ENCODE assay signal across 21 cellular contexts in the genomic region with DNA sequence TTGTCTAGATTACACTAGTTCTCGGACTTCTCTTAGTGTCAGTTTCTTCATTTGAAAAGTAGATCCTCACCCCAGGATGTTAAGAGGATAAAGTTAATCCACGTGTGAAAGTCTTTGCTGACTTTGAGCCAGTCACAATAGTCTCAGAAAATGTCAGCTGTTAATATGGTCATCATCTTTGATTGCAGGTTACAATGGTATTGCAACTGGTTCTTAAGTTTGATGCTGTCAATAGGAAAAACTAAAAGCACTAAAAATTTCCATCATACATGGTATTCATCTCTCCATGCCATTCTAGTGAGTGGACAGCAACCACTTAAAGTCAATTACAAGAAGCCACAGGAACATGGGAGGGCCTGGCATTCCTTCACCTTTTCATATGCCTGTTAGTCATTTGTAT.
"Had no signal": no experiment of that assay in that cellular context is flagged by ENCODE, and none has a peak within 500 bp of the region (broad histone marks: within the 10 kb centered on the region; RNA-seq: fewer than 3 reads in every experiment).

No MANE protein-coding gene starts in this region.

- H3K9me3 ChIP-seq: SK-N-SH had no signal

- H3K4me2 ChIP-seq: KMS-11, SK-N-SH had no signal

- H3K27me3 Mint-ChIP-seq: IgD-negative memory B cell had no signal

- H3K4me3 Mint-ChIP-seq: IgD-negative memory B cell had no signal

- FAIRE-seq: HTR-8/SVneo, K562, RCC 7860 had no signal

- H3K27ac Mint-ChIP-seq: IgD-negative memory B cell had no signal

- H3K36me3 Mint-ChIP-seq: IgD-negative memory B cell had no signal

- H3K4me3 ChIP-seq: K562 had no signal

- H3K27ac ChIP-seq: KMS-11 had no signal

- H3K9ac ChIP-seq: KMS-11, SK-N-SH had no signal

- DNase-seq: Kasumi-1, MM.1S, NCI-H1092 treated with DMSO at 0.1 percent for 48 hours, NCI-H1436, NCI-H187, NCI-H2029, NCI-H2081 treated with DMSO at 0.1 percent for 48 hours, NCI-H2171, NCI-H345, NCI-H446 treated with DMSO at 0.1 percent for 48 hours, NCI-H510A treated with DMSO at 0.1 percent for 48 hours, NCI-H526, RPMI8226, SHP77, SK-N-SH, SW 1271 had no signal

- ATAC-seq: K562 had no signal

- H3K4me1 Mint-ChIP-seq: IgD-negative memory B cell had no signal
